In the genomic region with DNA sequence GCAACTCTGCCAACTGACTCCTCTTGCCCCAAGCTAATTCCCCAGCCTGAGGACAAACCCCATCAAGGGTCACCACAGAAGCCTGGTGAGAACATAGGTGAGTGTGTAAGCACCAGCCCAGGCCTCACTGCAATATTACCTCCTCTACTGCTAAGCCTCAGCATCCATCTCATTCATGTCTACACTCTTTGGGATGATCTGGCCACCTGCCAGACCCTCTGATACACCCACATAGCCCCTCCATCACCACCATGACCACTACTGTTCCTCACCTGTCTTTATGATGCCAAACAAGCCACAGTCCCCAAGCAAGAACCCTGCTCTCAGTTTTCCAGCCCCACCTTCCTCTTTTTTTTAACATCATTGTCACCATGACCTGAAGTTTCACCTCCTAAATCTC, we compare ENCODE assay signal across 10 cellular contexts. TPM values are rescaled to one million over a fixed set of nuclear protein-coding genes. Genes with fewer than 3 reads are reported as not detected.
DNase-seq lines count a peak whose midpoint lies in the region; ATAC-seq and TF ChIP-seq lines count a peak whose summit lies in the region.
"Had no signal": no experiment of that assay in that cellular context is flagged by ENCODE, and none has a peak within 500 bp of the region (broad histone marks: within the 10 kb centered on the region; RNA-seq: fewer than 3 reads in every experiment).

No MANE protein-coding gene starts in this region.

- H4K20me1 ChIP-seq in OCI-LY7 (ENCODE audit: insufficient read depth, low read length), result no peaks in the 10 kb centered on the region

- H3K27me3 Mint-ChIP-seq in activated CD4-positive, alpha-beta T cell treated with anti-CD3 and anti-CD28 coated beads for 36 hours, result no peaks in the 10 kb centered on the region
- peaks cover 58% of the 10 kb centered on the region for H3K27me3 Mint-ChIP-seq in endothelial cell (ENCODE audit: unreplicated experiment)

- peaks cover 70% of the 10 kb centered on the region for H3K36me3 Mint-ChIP-seq in activated CD4-positive, alpha-beta T cell treated with anti-CD3 and anti-CD28 coated beads for 36 hours (ENCODE audit: low read depth)
- H3K36me3 Mint-ChIP-seq in endothelial cell (ENCODE audit: low read depth, unreplicated experiment), result peaks cover 70% of the 10 kb centered on the region

- peak overlapping the region in 1 of 3 donors; percentile 3 for H3K9ac ChIP-seq in skeletal muscle tissue (ENCODE audit: low read depth in 1 of 3, low read length in 3 of 3)

- peaks cover 19% of the 10 kb centered on the region for H3K4me1 ChIP-seq in OCI-LY7 (ENCODE audit: insufficient read depth, low read length, poor library complexity, severe bottlenecking)
- peaks cover 13 to 21% (median 15%) of the 10 kb centered on the region in 3 donors for H3K4me1 ChIP-seq in skeletal muscle tissue (ENCODE audit: control insufficient read depth in 3 of 3, insufficient read depth in 3 of 3, low read length in 3 of 3)

- H3K27ac Mint-ChIP-seq in activated CD4-positive, alpha-beta T cell treated with anti-CD3 and anti-CD28 coated beads for 36 hours, result peak overlapping the region; percentile 45
- H3K27ac Mint-ChIP-seq in endothelial cell (ENCODE audit: unreplicated experiment), result peak overlapping the region; percentile 100

- H3K9me3 Mint-ChIP-seq in activated CD4-positive, alpha-beta T cell treated with anti-CD3 and anti-CD28 coated beads for 36 hours (ENCODE audit: low read depth), result peaks cover 50% of the 10 kb centered on the region
- H3K9me3 Mint-ChIP-seq in endothelial cell (ENCODE audit: unreplicated experiment), result peaks cover 60% of the 10 kb centered on the region

- BruUV-seq in OCI-LY7 (replicated peaks; lab: Mats Ljungman, UMichigan), result no TSS peak

- intact Hi-C loops in activated CD4-positive, alpha-beta T cell treated with anti-CD3 and anti-CD28 coated beads for 36 hours (cut with DNase I, micrococcal nuclease), result loop anchor here (2.0 to 5.0 kb wide), 2 partner anchors 35 to 41 kb away; a partner anchor contains a TSS
- intact Hi-C loops in OCI-LY7 (cut with micrococcal nuclease; ENCODE audit: unreplicated experiment), result no loop called here

- TF ChIP-seq CTCF in OCI-LY7 (conservative IDR thresholded peaks at IDR 0.05; ENCODE audit: low read length) (no peak), endothelial cell (IDR thresholded peaks at IDR 0.05; ENCODE audit: unreplicated experiment) (no peak)

- ATAC-seq in activated CD4-positive, alpha-beta T cell treated with anti-CD3 and anti-CD28 coated beads for 36 hours, result no peak
- ATAC-seq in GM18861 (IDR thresholded peaks at IDR 0.05; ENCODE audit: unreplicated experiment), result no peak
- ATAC-seq in HG03521 (IDR thresholded peaks at IDR 0.05; ENCODE audit: unreplicated experiment), result no peak

- H3K4me3 Mint-ChIP-seq in activated CD4-positive, alpha-beta T cell treated with anti-CD3 and anti-CD28 coated beads for 36 hours, result peak overlapping the region; percentile 76
- H3K4me3 Mint-ChIP-seq in endothelial cell (ENCODE audit: unreplicated experiment), result peak overlapping the region; percentile 99

- no peak for DNase-seq in activated CD4-positive, alpha-beta T cell treated with anti-CD3 and anti-CD28 coated beads for 36 hours
- no peak for DNase-seq in activated CD4-positive, alpha-beta T cell treated with anti-CD3 and anti-CD28 coated beads for 48 hours
- no peak for DNase-seq in OCI-LY7 (ENCODE audit: low spot score)
- DNase-seq in endothelial cell (ENCODE audit: low spot score), result no peak
- DNase-seq in GM19238 (ENCODE audit: insufficient read length, low spot score), result no peak
- DNase-seq: ACHN; stimulated activated CD8-positive, alpha-beta memory T cell treated with anti-CD3 and anti-CD28 coated beads, Interleukin-4, amount 100 ng/mL, for 48 hours had no signal

- H3K27ac ChIP-seq in OCI-LY7 (ENCODE audit: low read depth, low read length, poor library complexity, severe bottlenecking), result peak overlapping the region; percentile 44
- H3K27ac ChIP-seq in skeletal muscle tissue (ENCODE audit: low read depth, low read length), result no peak overlapping the region

- H2AFZ ChIP-seq in OCI-LY7 (ENCODE audit: low read length), result peak overlapping the region; percentile 51; the same call in 1 of the 2 replicates

- H3K9me3 ChIP-seq in OCI-LY7 (ENCODE audit: low read length), result peaks cover 1% of the 10 kb centered on the region; the same call in 1 of the 2 replicates
- peaks cover 37 to 45% (median 39%) of the 10 kb centered on the region in 3 donors for H3K9me3 ChIP-seq in skeletal muscle tissue (ENCODE audit: control insufficient read depth in 3 of 3, low read length in 3 of 3)

- peaks cover 24% of the 10 kb centered on the region for H3K4me1 Mint-ChIP-seq in activated CD4-positive, alpha-beta T cell treated with anti-CD3 and anti-CD28 coated beads for 36 hours
- peaks cover 39% of the 10 kb centered on the region for H3K4me1 Mint-ChIP-seq in endothelial cell (ENCODE audit: unreplicated experiment)

- peaks cover 16% of the 10 kb centered on the region; the same call in 1 of the 2 replicates for H3K79me2 ChIP-seq in OCI-LY7 (ENCODE audit: insufficient read depth, low read depth, low read length)

- H3K4me2 ChIP-seq in OCI-LY7 (ENCODE audit: low read length), result peak overlapping the region; percentile 84

- H3K4me3 ChIP-seq in OCI-LY7 (ENCODE audit: low read depth, low read length, poor library complexity, severe bottlenecking) (peak overlapping the region; percentile 88), skeletal muscle tissue (ENCODE audit: low read length in 3 of 3) (peak overlapping the region in 2 of 3 donors; percentile 54)

- peaks cover 34% of the 10 kb centered on the region for H3K36me3 ChIP-seq in OCI-LY7 (ENCODE audit: insufficient read depth, low read length)
- H3K36me3 ChIP-seq in skeletal muscle tissue (ENCODE audit: control insufficient read depth in 3 of 3, insufficient read depth in 3 of 3, low read length in 3 of 3), result peaks cover 44 to 48% (median 46%) of the 10 kb centered on the region in 3 donors

- CTCF ChIA-PET in activated CD4-positive, alpha-beta T cell treated with anti-CD3 and anti-CD28 coated beads for 36 hours (lab: Charles Lee), result interaction anchor here (1.2 kb wide), 1 partner anchor 44 kb away, joined by 3 read pairs; no protein-coding TSS in a partner anchor
- CTCF ChIA-PET in OCI-LY7 (lab: Charles Lee; ENCODE audit: unreplicated experiment), result no interaction called here

- no peaks in the 10 kb centered on the region for H3K27me3 ChIP-seq in skeletal muscle tissue (ENCODE audit: control insufficient read depth in 3 of 3, insufficient read depth in 3 of 3, low read length in 3 of 3)

- no peaks in the 10 kb centered on the region for H3K9me2 ChIP-seq in OCI-LY7 (ENCODE audit: insufficient read depth, low read length)

- POLR2A ChIA-PET in activated CD4-positive, alpha-beta T cell treated with anti-CD3 and anti-CD28 coated beads for 36 hours (lab: Charles Lee), result no interaction called here
- POLR2A ChIA-PET in OCI-LY7 (lab: Charles Lee), result interaction anchor here (0.7 kb wide), 1 partner anchor 16 kb away, joined by 3 read pairs; no protein-coding TSS in a partner anchor

RNA-seq across cellular contexts. Expression of a gene that starts 2.3 kb away (rescaled TPM):
- total RNA-seq in activated CD4-positive, alpha-beta T cell treated with anti-CD3 and anti-CD28 coated beads for 36 hours, result 1 to 10 TPM; 5.6 to 5.7 TPM
- 8.0 and 8.3 TPM in 2 replicates for total RNA-seq in OCI-LY7 (2014; rRNA removed; shearing (Covaris generic))
- 9.5 TPM in 2 replicates for total RNA-seq in OCI-LY7 (2022)
- 68.6 TPM for total RNA-seq in endothelial cell (ENCODE audit: unreplicated experiment)
- total RNA-seq in skeletal muscle tissue, result 7.8 TPM

RNA-seq across cellular contexts. Expression of a gene that starts 35.1 kb away (rescaled TPM):
- total RNA-seq in activated CD4-positive, alpha-beta T cell treated with anti-CD3 and anti-CD28 coated beads for 36 hours, result 1 to 10 TPM; 5.7 to 6.2 TPM
- total RNA-seq in OCI-LY7 (2014; rRNA removed; shearing (Covaris generic)), result not detected in 2 replicates
- total RNA-seq in OCI-LY7 (2022) (not detected in 2 replicates), endothelial cell (ENCODE audit: unreplicated experiment) (6.9 TPM), skeletal muscle tissue (12.0 TPM)

RNA-seq across cellular contexts. Expression of a gene that starts 38.3 kb away (rescaled TPM):
- total RNA-seq in activated CD4-positive, alpha-beta T cell treated with anti-CD3 and anti-CD28 coated beads for 36 hours, result 100 to 1,000 TPM; 185 to 227 TPM
- 67.9 and 84.2 TPM in 2 replicates for total RNA-seq in OCI-LY7 (2014; rRNA removed; shearing (Covaris generic))
- total RNA-seq in OCI-LY7 (2022), result 124 and 133 TPM in 2 replicates
- total RNA-seq in endothelial cell (ENCODE audit: unreplicated experiment), result 156 TPM
- 17.7 TPM for total RNA-seq in skeletal muscle tissue
